ENCODE assay signal across 1 cellular context in genomic region chr16:2963611-2964415, GRCh38.
A peak's percentile ranks its signal among the peaks of the same experiment; 100 is the strongest.
TF ChIP-seq lines count a peak whose summit lies in the region.

Gene KREMEN2 (plus strand): TSS chr16:2964275. CDS start chr16:2964521, 246 bp downstream.

TF ChIP-seq in WTC11, 78 proteins besides CTCF, POLR2A, EP300 and RAD21 (continued from another document):
- TF ChIP-seq ATF2 (CRISPR knock-in tag; IDR thresholded peaks at IDR 0.05; ENCODE audit: borderline replicate concordance, low read depth) (no peak), USF1 (CRISPR knock-in tag; IDR thresholded peaks at IDR 0.05) (peak; percentile 85), HMGA2 (CRISPR knock-in tag; IDR thresholded peaks at IDR 0.05) (no peak), E2F5 (CRISPR knock-in tag; IDR thresholded peaks at IDR 0.05) (no peak), SP1 (CRISPR knock-in tag; conservative IDR thresholded peaks at IDR 0.05) (no peak), MAX (CRISPR knock-in tag; IDR thresholded peaks at IDR 0.05) (peak; percentile 82), GABPB1 (CRISPR knock-in tag; IDR thresholded peaks at IDR 0.05) (no peak), ZNF317 (CRISPR knock-in tag; IDR thresholded peaks at IDR 0.05; ENCODE audit: borderline replicate concordance, low read depth) (no peak), ZNF232 (CRISPR knock-in tag; IDR thresholded peaks at IDR 0.05) (no peak), AR (CRISPR knock-in tag; IDR thresholded peaks at IDR 0.05) (no peak), ARID4B (CRISPR knock-in tag; IDR thresholded peaks at IDR 0.05; ENCODE audit: borderline replicate concordance) (peak; percentile 63; the same call in 1 of the 2 replicates), SMAD3 (CRISPR knock-in tag; IDR thresholded peaks at IDR 0.05; ENCODE audit: borderline replicate concordance) (no peak), HMGXB4 (CRISPR knock-in tag; IDR thresholded peaks at IDR 0.05) (peak; percentile 42; the same call in 1 of the 2 replicates), CREM (CRISPR knock-in tag; IDR thresholded peaks at IDR 0.05) (no peak), STAT6 (CRISPR knock-in tag; conservative IDR thresholded peaks at IDR 0.05; ENCODE audit: low read depth) (no peak), ZNF219 (CRISPR knock-in tag; IDR thresholded peaks at IDR 0.05; ENCODE audit: borderline replicate concordance) (0 out of 2 replicates have a peak, but pooled peaks have one; percentile 57), TEAD1 (CRISPR knock-in tag; IDR thresholded peaks at IDR 0.05) (0 out of 2 replicates have a peak, but pooled peaks have one; percentile 73), E2F1 (CRISPR knock-in tag; IDR thresholded peaks at IDR 0.05) (no peak), RELA (CRISPR knock-in tag; IDR thresholded peaks at IDR 0.05; ENCODE audit: borderline replicate concordance) (no peak), ZNF138 (CRISPR knock-in tag; conservative IDR thresholded peaks at IDR 0.05) (no peak), ZNF423 (CRISPR knock-in tag; IDR thresholded peaks at IDR 0.05) (no peak), ZMAT4 (CRISPR knock-in tag; IDR thresholded peaks at IDR 0.05) (no peak), ESRRA (CRISPR knock-in tag; IDR thresholded peaks at IDR 0.05; ENCODE audit: borderline replicate concordance) (no peak), USF2 (CRISPR knock-in tag; IDR thresholded peaks at IDR 0.05) (peak; percentile 78), NR1H2 (CRISPR knock-in tag; IDR thresholded peaks at IDR 0.05) (no peak), FOXP1 (CRISPR knock-in tag; IDR thresholded peaks at IDR 0.05; ENCODE audit: borderline replicate concordance) (no peak), ETV6 (CRISPR knock-in tag; IDR thresholded peaks at IDR 0.05) (no peak), GRHL2 (CRISPR knock-in tag; IDR thresholded peaks at IDR 0.05; ENCODE audit: insufficient replicate concordance, severe bottlenecking) (no peak), ATF6 (CRISPR knock-in tag; IDR thresholded peaks at IDR 0.05) (no peak), FOXK1 (CRISPR knock-in tag; IDR thresholded peaks at IDR 0.05) (no peak)
TF ChIP-seq in WTC11: peak in this region for 8.
